1 cellular context compared by ENCODE assay signal in genomic region chr17:50151041-50151936, GRCh38.
TF ChIP-seq lines count a peak whose summit lies in the region.

No MANE protein-coding gene starts in this region.

TF ChIP-seq in GM12878, 131 proteins besides CTCF, POLR2A, EP300 and RAD21 (continued from another document and continues in another):
- TF ChIP-seq BCLAF1 (IDR thresholded peaks at IDR 0.05) (no peak), CBFB (IDR thresholded peaks at IDR 0.05; ENCODE audit: low read depth) (peak; percentile 40; the same call in 1 of the 2 replicates), JUND (IDR thresholded peaks at IDR 0.05; ENCODE audit: low read depth, low read length) (no peak), PAX8 (IDR thresholded peaks at IDR 0.05) (no peak), BRCA1 (IDR thresholded peaks at IDR 0.05; ENCODE audit: low read depth, low read length) (no peak), CBX3 (IDR thresholded peaks at IDR 0.05; ENCODE audit: borderline replicate concordance, low read depth) (no peak), ZNF622 (IDR thresholded peaks at IDR 0.05) (no peak), TCF12 (IDR thresholded peaks at IDR 0.05; ENCODE audit: low read depth, low read length) (peak; percentile 52; the same call in 1 of the 2 replicates), MEF2A (IDR thresholded peaks at IDR 0.05; ENCODE audit: insufficient read depth, low read depth, low read length) (0 out of 2 replicates have a peak, but pooled peaks have one; percentile 17), ZNF217 (IDR thresholded peaks at IDR 0.05) (0 out of 2 replicates have a peak, but pooled peaks have one; percentile 19), SIX5 (IDR thresholded peaks at IDR 0.05; ENCODE audit: low read depth, low read length, severe bottlenecking) (no peak), FOXM1 (IDR thresholded peaks at IDR 0.05; ENCODE audit: low read depth, low read length) (no peak), ZZZ3 (IDR thresholded peaks at IDR 0.05; ENCODE audit: control insufficient read depth, insufficient read length, low read depth) (no peak), CREM (IDR thresholded peaks at IDR 0.05; ENCODE audit: low read depth) (no peak; the same call in 1 of the 2 replicates), HDAC6 (IDR thresholded peaks at IDR 0.05; ENCODE audit: unreplicated experiment) (peak; percentile 47), YY1 (IDR thresholded peaks at IDR 0.05; ENCODE audit: low read depth, low read length) (peak; percentile 65; the same call in 1 of the 2 replicates), NFXL1 (IDR thresholded peaks at IDR 0.05; ENCODE audit: borderline replicate concordance) (no peak), NR2C2 (IDR thresholded peaks at IDR 0.05; ENCODE audit: borderline replicate concordance, control insufficient read depth, insufficient read length, low read depth) (no peak), RUNX3 (IDR thresholded peaks at IDR 0.05; ENCODE audit: low read length) (no peak), ZBTB11 (CRISPR knock-in tag; IDR thresholded peaks at IDR 0.05) (no peak), BHLHE40 (IDR thresholded peaks at IDR 0.05; ENCODE audit: borderline replicate concordance in 1 of 2, low read depth in 2 of 2, low read length in 1 of 2) (peak; percentile 56 to 57; a peak in 1 of 4 replicates), RB1 (IDR thresholded peaks at IDR 0.05; ENCODE audit: borderline replicate concordance) (peak; percentile 35; the same call in 1 of the 2 replicates), ZBED1 (IDR thresholded peaks at IDR 0.05; ENCODE audit: borderline replicate concordance) (no peak; the same call in 1 of the 2 replicates), BCL11A (IDR thresholded peaks at IDR 0.05; ENCODE audit: low read depth, low read length) (no peak), ZSCAN29 (IDR thresholded peaks at IDR 0.05) (no peak), NR2C1 (IDR thresholded peaks at IDR 0.05) (peak; percentile 62; the same call in 1 of the 2 replicates), MLLT1 (IDR thresholded peaks at IDR 0.05) (peak; percentile 94), NRF1 (conservative IDR thresholded peaks at IDR 0.05; ENCODE audit: low read depth, low read length) (no peak), ELK1 (IDR thresholded peaks at IDR 0.05; ENCODE audit: low read depth, low read length) (peak; percentile 62; the same call in 1 of the 2 replicates), SMAD1 (IDR thresholded peaks at IDR 0.05; ENCODE audit: low read depth, partially characterized antibody) (peak; percentile 47), SIN3A (IDR thresholded peaks at IDR 0.05; ENCODE audit: low read depth, low read length) (peak; percentile 31; the same call in 1 of the 2 replicates), SREBF2 (IDR thresholded peaks at IDR 0.05; ENCODE audit: low read length) (no peak), ZNF207 (IDR thresholded peaks at IDR 0.05; ENCODE audit: borderline replicate concordance) (peak; percentile 68; the same call in 1 of the 2 replicates), KAT2A (conservative IDR thresholded peaks at IDR 0.05; ENCODE audit: control insufficient read depth, low read depth, low read length) (no peak), ZNF384 (IDR thresholded peaks at IDR 0.05; ENCODE audit: borderline replicate concordance, low read depth, low read length) (no peak), CHD1 (IDR thresholded peaks at IDR 0.05; ENCODE audit: low read depth, low read length) (0 out of 2 replicates have a peak, but pooled peaks have one; percentile 20), TAF1 (IDR thresholded peaks at IDR 0.05; ENCODE audit: borderline replicate concordance, low read depth, low read length) (peak; percentile 85; the same call in 1 of the 2 replicates), ATF7 (IDR thresholded peaks at IDR 0.05; ENCODE audit: low read depth) (peak; percentile 53), HDAC2 (IDR thresholded peaks at IDR 0.05) (no peak), KLF5 (IDR thresholded peaks at IDR 0.05; ENCODE audit: partially characterized antibody) (no peak), RCOR1 (conservative IDR thresholded peaks at IDR 0.05; ENCODE audit: low read depth, low read length) (no peak), MTA3 (IDR thresholded peaks at IDR 0.05; ENCODE audit: borderline replicate concordance, low read length) (no peak), CREB1 (IDR thresholded peaks at IDR 0.05; ENCODE audit: low read depth) (no peak), RFX5 (IDR thresholded peaks at IDR 0.05; ENCODE audit: low read depth, low read length) (no peak)
- TF ChIP-seq, protein P1, sequence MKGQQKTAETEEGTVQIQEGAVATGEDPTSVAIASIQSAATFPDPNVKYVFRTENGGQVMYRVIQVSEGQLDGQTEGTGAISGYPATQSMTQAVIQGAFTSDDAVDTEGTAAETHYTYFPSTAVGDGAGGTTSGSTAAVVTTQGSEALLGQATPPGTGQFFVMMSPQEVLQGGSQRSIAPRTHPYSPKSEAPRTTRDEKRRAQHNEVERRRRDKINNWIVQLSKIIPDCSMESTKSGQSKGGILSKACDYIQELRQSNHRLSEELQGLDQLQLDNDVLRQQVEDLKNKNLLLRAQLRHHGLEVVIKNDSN (IDR thresholded peaks at IDR 0.05; ENCODE audit: borderline replicate concordance, extremely low read length, insufficient read depth, low read depth, low read length) = no peak
- TF ChIP-seq, protein P2, sequence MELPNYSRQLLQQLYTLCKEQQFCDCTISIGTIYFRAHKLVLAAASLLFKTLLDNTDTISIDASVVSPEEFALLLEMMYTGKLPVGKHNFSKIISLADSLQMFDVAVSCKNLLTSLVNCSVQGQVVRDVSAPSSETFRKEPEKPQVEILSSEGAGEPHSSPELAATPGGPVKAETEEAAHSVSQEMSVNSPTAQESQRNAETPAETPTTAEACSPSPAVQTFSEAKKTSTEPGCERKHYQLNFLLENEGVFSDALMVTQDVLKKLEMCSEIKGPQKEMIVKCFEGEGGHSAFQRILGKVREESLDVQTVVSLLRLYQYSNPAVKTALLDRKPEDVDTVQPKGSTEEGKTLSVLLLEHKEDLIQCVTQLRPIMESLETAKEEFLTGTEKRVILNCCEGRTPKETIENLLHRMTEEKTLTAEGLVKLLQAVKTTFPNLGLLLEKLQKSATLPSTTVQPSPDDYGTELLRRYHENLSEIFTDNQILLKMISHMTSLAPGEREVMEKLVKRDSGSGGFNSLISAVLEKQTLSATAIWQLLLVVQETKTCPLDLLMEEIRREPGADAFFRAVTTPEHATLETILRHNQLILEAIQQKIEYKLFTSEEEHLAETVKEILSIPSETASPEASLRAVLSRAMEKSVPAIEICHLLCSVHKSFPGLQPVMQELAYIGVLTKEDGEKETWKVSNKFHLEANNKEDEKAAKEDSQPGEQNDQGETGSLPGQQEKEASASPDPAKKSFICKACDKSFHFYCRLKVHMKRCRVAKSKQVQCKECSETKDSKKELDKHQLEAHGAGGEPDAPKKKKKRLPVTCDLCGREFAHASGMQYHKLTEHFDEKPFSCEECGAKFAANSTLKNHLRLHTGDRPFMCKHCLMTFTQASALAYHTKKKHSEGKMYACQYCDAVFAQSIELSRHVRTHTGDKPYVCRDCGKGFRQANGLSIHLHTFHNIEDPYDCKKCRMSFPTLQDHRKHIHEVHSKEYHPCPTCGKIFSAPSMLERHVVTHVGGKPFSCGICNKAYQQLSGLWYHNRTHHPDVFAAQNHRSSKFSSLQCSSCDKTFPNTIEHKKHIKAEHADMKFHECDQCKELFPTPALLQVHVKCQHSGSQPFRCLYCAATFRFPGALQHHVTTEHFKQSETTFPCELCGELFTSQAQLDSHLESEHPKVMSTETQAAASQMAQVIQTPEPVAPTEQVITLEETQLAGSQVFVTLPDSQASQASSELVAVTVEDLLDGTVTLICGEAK (IDR thresholded peaks at IDR 0.05; ENCODE audit: borderline replicate concordance) = no peak; the same call in none of the 2 replicates
- TF ChIP-seq, protein P3, sequence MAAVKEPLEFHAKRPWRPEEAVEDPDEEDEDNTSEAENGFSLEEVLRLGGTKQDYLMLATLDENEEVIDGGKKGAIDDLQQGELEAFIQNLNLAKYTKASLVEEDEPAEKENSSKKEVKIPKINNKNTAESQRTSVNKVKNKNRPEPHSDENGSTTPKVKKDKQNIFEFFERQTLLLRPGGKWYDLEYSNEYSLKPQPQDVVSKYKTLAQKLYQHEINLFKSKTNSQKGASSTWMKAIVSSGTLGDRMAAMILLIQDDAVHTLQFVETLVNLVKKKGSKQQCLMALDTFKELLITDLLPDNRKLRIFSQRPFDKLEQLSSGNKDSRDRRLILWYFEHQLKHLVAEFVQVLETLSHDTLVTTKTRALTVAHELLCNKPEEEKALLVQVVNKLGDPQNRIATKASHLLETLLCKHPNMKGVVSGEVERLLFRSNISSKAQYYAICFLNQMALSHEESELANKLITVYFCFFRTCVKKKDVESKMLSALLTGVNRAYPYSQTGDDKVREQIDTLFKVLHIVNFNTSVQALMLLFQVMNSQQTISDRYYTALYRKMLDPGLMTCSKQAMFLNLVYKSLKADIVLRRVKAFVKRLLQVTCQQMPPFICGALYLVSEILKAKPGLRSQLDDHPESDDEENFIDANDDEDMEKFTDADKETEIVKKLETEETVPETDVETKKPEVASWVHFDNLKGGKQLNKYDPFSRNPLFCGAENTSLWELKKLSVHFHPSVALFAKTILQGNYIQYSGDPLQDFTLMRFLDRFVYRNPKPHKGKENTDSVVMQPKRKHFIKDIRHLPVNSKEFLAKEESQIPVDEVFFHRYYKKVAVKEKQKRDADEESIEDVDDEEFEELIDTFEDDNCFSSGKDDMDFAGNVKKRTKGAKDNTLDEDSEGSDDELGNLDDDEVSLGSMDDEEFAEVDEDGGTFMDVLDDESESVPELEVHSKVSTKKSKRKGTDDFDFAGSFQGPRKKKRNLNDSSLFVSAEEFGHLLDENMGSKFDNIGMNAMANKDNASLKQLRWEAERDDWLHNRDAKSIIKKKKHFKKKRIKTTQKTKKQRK (IDR thresholded peaks at IDR 0.05; ENCODE audit: low read depth, low read length) = no peak
- TF ChIP-seq, protein P4, sequence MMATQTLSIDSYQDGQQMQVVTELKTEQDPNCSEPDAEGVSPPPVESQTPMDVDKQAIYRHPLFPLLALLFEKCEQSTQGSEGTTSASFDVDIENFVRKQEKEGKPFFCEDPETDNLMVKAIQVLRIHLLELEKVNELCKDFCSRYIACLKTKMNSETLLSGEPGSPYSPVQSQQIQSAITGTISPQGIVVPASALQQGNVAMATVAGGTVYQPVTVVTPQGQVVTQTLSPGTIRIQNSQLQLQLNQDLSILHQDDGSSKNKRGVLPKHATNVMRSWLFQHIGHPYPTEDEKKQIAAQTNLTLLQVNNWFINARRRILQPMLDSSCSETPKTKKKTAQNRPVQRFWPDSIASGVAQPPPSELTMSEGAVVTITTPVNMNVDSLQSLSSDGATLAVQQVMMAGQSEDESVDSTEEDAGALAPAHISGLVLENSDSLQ (IDR thresholded peaks at IDR 0.05) = no peak
